Comparison of ENCODE assay signal across 9 cellular contexts in genomic region chr21:17585875-17586450, GRCh38. TPM values are rescaled to one million over a fixed set of nuclear protein-coding genes. Genes with fewer than 3 reads are reported as not detected.
DNase-seq lines count a peak whose midpoint lies in the region; ATAC-seq and FAIRE-seq lines count a peak whose summit lies in the region.
"Had no signal": no experiment of that assay in that cellular context is flagged by ENCODE, and none has a peak within 500 bp of the region (broad histone marks: within the 10 kb centered on the region; RNA-seq: fewer than 3 reads in every experiment).

No MANE protein-coding gene starts in this region.

- H3K14ac ChIP-seq in mesenchymal stem cell (ENCODE audit: low read length in 2 of 2), result no peak overlapping the region

- no peak overlapping the region for H3K4me3 Mint-ChIP-seq in activated T-helper 1 cell treated with anti-CD3 and anti-CD28 coated beads, Interleukin-12 subunit alpha, Interleukin-12 subunit beta, Interleukin-2, Interleukin-4 antibody, amounts not matched to agents 30 ng/mL and 10 ng/mL and 1 ng/mL, durations not matched to agents 14 hours and 24 hours and 36 hours

- no peak overlapping the region for H2BK15ac ChIP-seq in mesenchymal stem cell (ENCODE audit: low read depth, poor library complexity, severe bottlenecking)

- H3K79me1 ChIP-seq in mesenchymal stem cell (replicated peaks; ENCODE audit: low read length, poor library complexity, severe bottlenecking), result no peaks in the 10 kb centered on the region

- H3K23ac ChIP-seq in mesenchymal stem cell (ENCODE audit: low read length in 2 of 2), result no peak overlapping the region

- no peak overlapping the region for H2BK5ac ChIP-seq in mesenchymal stem cell (ENCODE audit: low read depth, low read length, poor library complexity, severe bottlenecking)

- no peaks in the 10 kb centered on the region for H3K4me1 Mint-ChIP-seq in activated T-helper 1 cell treated with anti-CD3 and anti-CD28 coated beads, Interleukin-12 subunit alpha, Interleukin-12 subunit beta, Interleukin-2, Interleukin-4 antibody, amounts not matched to agents 30 ng/mL and 10 ng/mL and 1 ng/mL, durations not matched to agents 14 hours and 24 hours and 36 hours (ENCODE audit: low read depth)

- no peak overlapping the region for H2AFZ ChIP-seq in mesenchymal stem cell (ENCODE audit: low read depth, low read length)

- H3K36me3 ChIP-seq in mesenchymal stem cell (ENCODE audit: control insufficient read depth in 1 of 2, insufficient read depth in 2 of 2, low read depth in 1 of 2, low read length in 2 of 2) (no peaks in the 10 kb centered on the region), aorta (ENCODE audit: control insufficient read depth in 1 of 2, insufficient read depth in 2 of 2, low read length in 1 of 2) (no peaks in the 10 kb centered on the region)
- H3K36me3 ChIP-seq: neutrophil had no signal

- H3K4me1 ChIP-seq in mesenchymal stem cell (ENCODE audit: control insufficient read depth, insufficient read depth, low read depth, low read length) (no peaks in the 10 kb centered on the region), aorta (ENCODE audit: control insufficient read depth in 1 of 2, insufficient read depth in 2 of 2, low read length in 2 of 2) (no peaks in the 10 kb centered on the region)

- H3K27ac ChIP-seq in mesenchymal stem cell (ENCODE audit: low read length, poor library complexity, severe bottlenecking), result no peak overlapping the region
- no peak overlapping the region for H3K27ac ChIP-seq in aorta (ENCODE audit: low read depth in 1 of 2, low read length in 2 of 2)
- H3K27ac ChIP-seq: neutrophil had no signal

- H3K27me3 ChIP-seq in mesenchymal stem cell (ENCODE audit: control insufficient read depth in 1 of 2, insufficient read depth in 1 of 2, low read length in 2 of 2) (no peaks in the 10 kb centered on the region), aorta (ENCODE audit: control insufficient read depth in 1 of 2, insufficient read depth in 2 of 2, low read length in 1 of 2) (no peaks in the 10 kb centered on the region)
- H3K27me3 ChIP-seq: neutrophil had no signal

- H3K9me3 ChIP-seq in mesenchymal stem cell (ENCODE audit: control insufficient read depth, low read length) (no peaks in the 10 kb centered on the region), aorta (ENCODE audit: control insufficient read depth, low read length) (no peaks in the 10 kb centered on the region)
- H3K9me3 ChIP-seq: neutrophil had no signal

- WGBS in mesenchymal stem cell, result 0% methylated on average over 1 of the region's 3 CpGs
- 1 to 2% methylated on average over 3 of the region's 3 CpGs for WGBS in aorta, 2 donors

- no peak overlapping the region for H3K4me3 ChIP-seq in mesenchymal stem cell (ENCODE audit: insufficient read depth in 1 of 2, low read depth in 1 of 2, low read length in 2 of 2)
- no peak overlapping the region for H3K4me3 ChIP-seq in aorta (ENCODE audit: low read length in 2 of 2)

- no peak overlapping the region for H2BK120ac ChIP-seq in mesenchymal stem cell (ENCODE audit: low read depth, low read length)

- H4K91ac ChIP-seq in mesenchymal stem cell (ENCODE audit: low read length), result no peak overlapping the region

- H3K4me2 ChIP-seq in mesenchymal stem cell (ENCODE audit: low read length, poor library complexity, severe bottlenecking), result no peak overlapping the region

- DNase-seq in DMS 273 (lab: John Stamatoyannopoulos, UW; ENCODE audit: unreplicated experiment), result peak; percentile 77
- peak; percentile 3 for DNase-seq in NCI-H82 treated with DMSO at 0.1 percent for 48 hours (lab: John Stamatoyannopoulos, UW; ENCODE audit: unreplicated experiment)
- DNase-seq in mesenchymal stem cell, result peak; percentile 59
- no peak for DNase-seq in aorta
- DNase-seq in activated T-helper 1 cell treated with anti-CD3 and anti-CD28 coated beads, Interleukin-12 subunit alpha, Interleukin-12 subunit beta, Interleukin-2, Interleukin-4 antibody, amounts not matched to agents 30 ng/mL and 10 ng/mL and 1 ng/mL, durations not matched to agents 14 hours and 24 hours and 36 hours (ENCODE audit: low spot score), result no peak
- DNase-seq in activated naive CD4-positive, alpha-beta T cell (lab: John Stamatoyannopoulos, UW), result no peak

- H3K36me3 Mint-ChIP-seq in activated T-helper 1 cell treated with anti-CD3 and anti-CD28 coated beads, Interleukin-12 subunit alpha, Interleukin-12 subunit beta, Interleukin-2, Interleukin-4 antibody, amounts not matched to agents 30 ng/mL and 10 ng/mL and 1 ng/mL, durations not matched to agents 14 hours and 24 hours and 36 hours (ENCODE audit: low read depth), result peaks cover 5% of the 10 kb centered on the region

- H2BK12ac ChIP-seq in mesenchymal stem cell (ENCODE audit: low read length in 2 of 2), result no peak overlapping the region

- H3K9ac ChIP-seq in mesenchymal stem cell (ENCODE audit: low read length), result no peak overlapping the region

- H3K27ac Mint-ChIP-seq in activated T-helper 1 cell treated with anti-CD3 and anti-CD28 coated beads, Interleukin-12 subunit alpha, Interleukin-12 subunit beta, Interleukin-2, Interleukin-4 antibody, amounts not matched to agents 30 ng/mL and 10 ng/mL and 1 ng/mL, durations not matched to agents 14 hours and 24 hours and 36 hours, result no peak overlapping the region

- ATAC-seq in HG02885 (IDR thresholded peaks at IDR 0.05; ENCODE audit: poor library complexity, unreplicated experiment), result peak; percentile 64
- no peak for ATAC-seq in aorta (ENCODE audit: low FRiP score)

- H3K27me3 Mint-ChIP-seq in activated T-helper 1 cell treated with anti-CD3 and anti-CD28 coated beads, Interleukin-12 subunit alpha, Interleukin-12 subunit beta, Interleukin-2, Interleukin-4 antibody, amounts not matched to agents 30 ng/mL and 10 ng/mL and 1 ng/mL, durations not matched to agents 14 hours and 24 hours and 36 hours (ENCODE audit: insufficient read depth), result peaks cover 5% of the 10 kb centered on the region

- intact Hi-C loops in aorta (cut with DNase I), result no loop called here
- intact Hi-C loops in activated T-helper 1 cell treated with anti-CD3 and anti-CD28 coated beads, Interleukin-12 subunit alpha, Interleukin-12 subunit beta, Interleukin-2, Interleukin-4 antibody, amounts not matched to agents 30 ng/mL and 10 ng/mL and 1 ng/mL, durations not matched to agents 14 hours and 24 hours and 36 hours (cut with micrococcal nuclease), result loop anchor here (1.0 kb wide), 1 partner anchor 199 kb away; no protein-coding TSS in a partner anchor

- no peak overlapping the region for H3K18ac ChIP-seq in mesenchymal stem cell (ENCODE audit: low read depth in 1 of 2, low read length in 2 of 2)

- FAIRE-seq in colon (lab: Jason Lieb, UNC), result peak; percentile 81

- no peak overlapping the region for H4K8ac ChIP-seq in mesenchymal stem cell (ENCODE audit: low read length)

- H3K4ac ChIP-seq in mesenchymal stem cell (ENCODE audit: low read depth in 1 of 2, low read length in 2 of 2), result no peak overlapping the region

- no peak overlapping the region for H2AK5ac ChIP-seq in mesenchymal stem cell (ENCODE audit: low read length, severe bottlenecking)

- H3K9me3 Mint-ChIP-seq in activated T-helper 1 cell treated with anti-CD3 and anti-CD28 coated beads, Interleukin-12 subunit alpha, Interleukin-12 subunit beta, Interleukin-2, Interleukin-4 antibody, amounts not matched to agents 30 ng/mL and 10 ng/mL and 1 ng/mL, durations not matched to agents 14 hours and 24 hours and 36 hours, result no peaks in the 10 kb centered on the region

RNA-seq across cellular contexts. Expression of gene BTG3, which starts 26.7 kb away (rescaled TPM):
- polyA plus RNA-seq in mesenchymal stem cell (2013, experiment 1 of 2), result 58.5 TPM
- 59.0 TPM for polyA plus RNA-seq in mesenchymal stem cell (2013, experiment 2 of 2)
- total RNA-seq in aorta, result 10 to 100 TPM; 22.4 to 38.3 TPM
- polyA plus RNA-seq in aorta, result 10 to 100 TPM; 15.5 to 32.2 TPM
- 83.6 and 96.2 TPM in 2 replicates for total RNA-seq in activated T-helper 1 cell treated with anti-CD3 and anti-CD28 coated beads, Interleukin-12 subunit alpha, Interleukin-12 subunit beta, Interleukin-2, Interleukin-4 antibody, amounts not matched to agents 30 ng/mL and 10 ng/mL and 1 ng/mL, durations not matched to agents 14 hours and 24 hours and 36 hours

Comparison
In these comparisons a context has a peak if more than half of its experiments do, and no peak if none do; other contexts are left out.
1. DNase-seq: peak in DMS 273 (single experiment), NCI-H82 treated with DMSO at 0.1 percent for 48 hours (single experiment) and mesenchymal stem cell (single experiment); none in aorta (0 of 2), activated T-helper 1 cell treated with anti-CD3 and anti-CD28 coated beads, Interleukin-12 subunit alpha, Interleukin-12 subunit beta, Interleukin-2, Interleukin-4 antibody, amounts not matched to agents 30 ng/mL and 10 ng/mL and 1 ng/mL, durations not matched to agents 14 hours and 24 hours and 36 hours (single experiment) and activated naive CD4-positive, alpha-beta T cell (0 of 4).